21 cellular contexts compared by ENCODE assay signal in the genomic region with DNA sequence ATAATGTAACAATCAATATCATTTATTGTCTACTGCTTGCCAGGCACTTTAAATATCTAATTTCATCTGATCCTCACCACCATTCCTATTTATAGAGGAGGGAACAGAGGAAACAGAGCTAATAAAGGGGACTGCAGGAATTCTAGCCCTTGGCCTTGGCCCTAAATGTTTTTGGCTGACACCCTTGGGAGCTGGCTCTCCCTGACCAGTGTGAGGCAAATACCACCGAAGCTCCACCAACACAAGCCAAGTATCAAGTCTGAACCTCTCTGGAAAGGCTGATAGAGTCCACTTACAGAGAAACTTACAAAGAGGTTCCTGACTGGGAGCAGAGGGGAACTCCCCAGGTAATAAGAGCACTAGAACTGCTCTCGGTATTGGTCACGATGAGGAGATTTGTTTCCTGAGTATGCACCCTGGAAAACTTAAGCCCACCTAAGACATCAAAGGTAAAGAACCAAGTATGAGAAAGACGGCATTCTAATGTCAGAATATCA.
DNase-seq lines count a peak whose midpoint lies in the region; ATAC-seq and TF ChIP-seq lines count a peak whose summit lies in the region.
"Had no signal": no experiment of that assay in that cellular context is flagged by ENCODE, and none has a peak within 500 bp of the region (broad histone marks: within the 10 kb centered on the region; RNA-seq: fewer than 3 reads in every experiment).

No MANE protein-coding gene starts in this region.

- ATAC-seq in activated CD4-positive, alpha-beta T cell treated with anti-CD3 and anti-CD28 coated beads for 36 hours, result peak; percentile 65
- peak; percentile 66 for ATAC-seq in GM18502 (IDR thresholded peaks at IDR 0.05; ENCODE audit: poor library complexity, unreplicated experiment)
- ATAC-seq in HG03520 (IDR thresholded peaks at IDR 0.05; ENCODE audit: unreplicated experiment), result peak; percentile 55
- ATAC-seq in left ventricle myocardium superior, result peak; percentile 87
- ATAC-seq: left colon had no signal

- peak overlapping the region; percentile 94 for H3K27ac Mint-ChIP-seq in activated CD4-positive, alpha-beta T cell treated with anti-CD3 and anti-CD28 coated beads for 36 hours
- H3K27ac Mint-ChIP-seq: CD4-positive, alpha-beta T cell had no signal

- DNase-seq in activated CD4-positive, alpha-beta T cell treated with anti-CD3 and anti-CD28 coated beads for 36 hours, result no peak
- DNase-seq in activated CD4-positive, alpha-beta T cell treated with anti-CD3 and anti-CD28 coated beads, Interleukin-2, amount 50 U/mL, for 1 hour, result no peak
- DNase-seq in left ventricle myocardium superior, result no peak
- DNase-seq in HT-29 (ENCODE audit: low spot score), result no peak
- no peak for DNase-seq in dorsolateral prefrontal cortex
- no peak for DNase-seq in NCI-H2029 (lab: John Stamatoyannopoulos, UW)
- DNase-seq: CD4-positive, alpha-beta T cell; central memory CD4-positive, alpha-beta T cell; foreskin melanocyte; left colon; NCI-H1417 treated with DMSO at 0.1 percent for 48 hours; NCI-H2081 treated with DMSO at 0.1 percent for 48 hours; NCI-H774; sigmoid colon; stomach; T-helper 1 cell; thyroid gland had no signal

- CTCF ChIA-PET in activated CD4-positive, alpha-beta T cell treated with anti-CD3 and anti-CD28 coated beads for 36 hours (lab: Charles Lee), result interaction anchor here (0.6 kb wide), 1 partner anchor 413 kb away, joined by 3 read pairs; no protein-coding TSS in a partner anchor

- H3K27me3 Mint-ChIP-seq in activated CD4-positive, alpha-beta T cell treated with anti-CD3 and anti-CD28 coated beads for 36 hours, result peaks cover 6% of the 10 kb centered on the region
- H3K27me3 Mint-ChIP-seq: CD4-positive, alpha-beta T cell had no signal

- H3K9me3 Mint-ChIP-seq in activated CD4-positive, alpha-beta T cell treated with anti-CD3 and anti-CD28 coated beads for 36 hours (ENCODE audit: low read depth), result no peaks in the 10 kb centered on the region
- H3K9me3 Mint-ChIP-seq: CD4-positive, alpha-beta T cell had no signal

- no peak overlapping the region for H3K4me3 ChIP-seq in dorsolateral prefrontal cortex
- H3K4me3 ChIP-seq: esophagus muscularis mucosa, sigmoid colon, SJSA1, stomach, thyroid gland had no signal

- no peak overlapping the region for H3K27ac ChIP-seq in dorsolateral prefrontal cortex
- H3K27ac ChIP-seq: esophagus muscularis mucosa, sigmoid colon, SJSA1, stomach, thyroid gland had no signal

- H3K4me1 Mint-ChIP-seq in activated CD4-positive, alpha-beta T cell treated with anti-CD3 and anti-CD28 coated beads for 36 hours, result peaks cover 36% of the 10 kb centered on the region

- TF ChIP-seq CTCF in dorsolateral prefrontal cortex (IDR thresholded peaks at IDR 0.05 in 54 of 56, conservative IDR thresholded peaks at IDR 0.05 in 2 of 56; ENCODE audit: low read depth in 1 of 56, partially characterized antibody in 56 of 56), result no peak

- intact Hi-C loops in activated CD4-positive, alpha-beta T cell treated with anti-CD3 and anti-CD28 coated beads for 36 hours (cut with DNase I, micrococcal nuclease), result loop anchor here (1.0 to 5.0 kb wide), 6 partner anchors 20 to 1491 kb away; no protein-coding TSS in a partner anchor
- intact Hi-C loops in left ventricle myocardium superior (cut with micrococcal nuclease) (no loop called here), dorsolateral prefrontal cortex (cut with DNase I) (no loop called here)

- H3K4me3 Mint-ChIP-seq in activated CD4-positive, alpha-beta T cell treated with anti-CD3 and anti-CD28 coated beads for 36 hours, result peak overlapping the region; percentile 9
- H3K4me3 Mint-ChIP-seq: CD4-positive, alpha-beta T cell had no signal

- POLR2A ChIA-PET in activated CD4-positive, alpha-beta T cell treated with anti-CD3 and anti-CD28 coated beads for 36 hours (lab: Charles Lee), result interaction anchor here (1.4 kb wide), 1 partner anchor 14 kb away, joined by 7 read pairs; no protein-coding TSS in a partner anchor

- peaks cover 0 to 24% (median 0%) of the 10 kb centered on the region in 45 donors for H3K27me3 ChIP-seq in dorsolateral prefrontal cortex
- H3K27me3 ChIP-seq: esophagus muscularis mucosa, sigmoid colon, SJSA1, stomach, thyroid gland had no signal

- H3K36me3 Mint-ChIP-seq in activated CD4-positive, alpha-beta T cell treated with anti-CD3 and anti-CD28 coated beads for 36 hours (ENCODE audit: low read depth), result peaks cover 2% of the 10 kb centered on the region

Comparison
In these comparisons a context has a peak if more than half of its experiments do, and no peak if none do; other contexts are left out.
1. intact Hi-C loops: an anchor here in activated CD4-positive, alpha-beta T cell treated with anti-CD3 and anti-CD28 coated beads for 36 hours (1.0 to 5.0 kb wide); none called in left ventricle myocardium superior and dorsolateral prefrontal cortex.